ENCODE assay signal across 23 cellular contexts in the genomic region with DNA sequence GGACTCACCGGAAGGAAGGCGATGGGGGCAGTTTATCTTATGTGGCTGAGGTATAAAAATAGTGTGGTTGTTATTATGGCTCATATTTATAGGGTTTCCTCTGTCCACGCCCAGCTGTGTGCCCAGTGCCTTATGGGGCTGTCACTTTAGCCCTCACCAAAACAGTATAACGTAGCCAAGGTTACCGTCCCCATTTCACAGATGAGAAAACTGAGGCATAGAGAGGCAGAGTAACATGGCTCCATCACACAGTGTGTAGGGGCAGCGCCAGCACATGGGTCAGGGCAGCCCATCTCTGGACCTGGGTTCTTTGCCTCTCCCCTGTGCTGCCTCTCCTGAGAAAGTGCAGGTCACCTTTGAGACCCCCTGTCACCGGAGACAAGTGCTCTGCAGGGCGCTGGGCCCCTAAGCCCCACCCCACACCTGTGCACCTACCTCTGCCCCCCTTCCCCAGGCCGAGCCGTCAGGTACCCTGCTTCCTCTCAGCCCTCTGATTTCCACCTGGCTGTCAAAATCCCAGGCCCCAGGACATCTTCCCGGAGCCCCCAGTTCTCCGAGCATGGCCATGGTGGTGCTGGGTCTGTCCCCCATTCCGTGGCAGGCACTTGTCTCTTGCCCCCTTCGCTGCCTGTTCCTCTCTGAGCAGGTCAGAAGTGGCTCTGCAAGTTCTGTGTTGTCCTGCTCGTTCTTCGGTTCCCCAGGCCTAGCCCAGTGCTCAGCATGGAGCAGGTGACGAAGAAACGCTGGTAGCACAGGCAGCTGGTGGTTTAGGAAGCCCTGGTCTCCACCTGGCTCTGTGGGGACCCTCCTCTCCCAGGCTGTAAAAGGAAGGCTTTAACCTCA. TPM values are rescaled to one million over a fixed set of nuclear protein-coding genes. Genes with fewer than 3 reads are reported as not detected.
DNase-seq lines count a peak whose midpoint lies in the region; ATAC-seq, FAIRE-seq and TF ChIP-seq lines count a peak whose summit lies in the region.
"Had no signal": no experiment of that assay in that cellular context is flagged by ENCODE, and none has a peak within 500 bp of the region (broad histone marks: within the 10 kb centered on the region; RNA-seq: fewer than 3 reads in every experiment).

No MANE protein-coding gene starts in this region.

- no TSS peak for BruUV-seq in Panc1 (replicated peaks; lab: Mats Ljungman, UMichigan)
- no TSS peak for BruUV-seq in HepG2 (replicated peaks; lab: Mats Ljungman, UMichigan)

- TF ChIP-seq POLR2A in adrenal gland (IDR thresholded peaks at IDR 0.05), result no peak
- no peak for TF ChIP-seq POLR2A in HepG2 (IDR thresholded peaks at IDR 0.05; ENCODE audit: insufficient read depth in 1 of 2, low read depth in 2 of 2, low read length in 2 of 2)

- TF ChIP-seq EP300 in HepG2 (IDR thresholded peaks at IDR 0.05; ENCODE audit: low read depth in 2 of 2, low read length in 2 of 2) (no peak), HepG2 (CRISPR knock-in tag; IDR thresholded peaks at IDR 0.05; ENCODE audit: borderline replicate concordance) (no peak)

- peak; percentile 58; the same call in 1 of the 2 replicates for ATAC-seq in Panc1
- peak; percentile 72 for ATAC-seq in HepG2

- no peaks in the 10 kb centered on the region for H3K27me3 ChIP-seq in Panc1 (ENCODE audit: control insufficient read depth, insufficient read depth, low read length)
- no peaks in the 10 kb centered on the region for H3K27me3 ChIP-seq in adrenal gland
- peaks cover 0 to 15% of the 10 kb centered on the region in 2 experiments; a peak in 4 of 5 replicates for H3K27me3 ChIP-seq in HepG2 (ENCODE audit: control insufficient read depth in 1 of 2, insufficient read depth in 2 of 2, low read length in 2 of 2)
- H3K27me3 ChIP-seq in neutrophil, result no peaks in the 10 kb centered on the region

- H3K4me1 ChIP-seq in Panc1 (ENCODE audit: control insufficient read depth, insufficient read depth, low read length) (peaks cover under 1% of the 10 kb centered on the region; the same call in 1 of the 2 replicates), adrenal gland (replicated peaks in 1 of 2) (peaks cover 16 to 32% of the 10 kb centered on the region in 2 donors), HepG2 (ENCODE audit: insufficient read depth, low read length) (peaks cover 7% of the 10 kb centered on the region; the same call in 1 of the 2 replicates), neutrophil (ENCODE audit: control insufficient read depth in 1 of 2, insufficient read depth in 1 of 2, low read depth in 1 of 2, low read length in 1 of 2) (peaks cover 66 to 74% of the 10 kb centered on the region in 2 experiments), kidney (ENCODE audit: control insufficient read depth in 1 of 2, insufficient read depth in 1 of 2, low read depth in 1 of 2, low read length in 2 of 2) (no peaks in the 10 kb centered on the region)

- in situ Hi-C loops in Panc1 (cut with HindIII; ENCODE audit: low pct_unique_long_range_greater_than_20kb, low sequenced_read_pairs) (no loop called here), HepG2 (cut with HindIII; ENCODE audit: extremely low pct_ligation_motif_present, low pct_unique_long_range_greater_than_20kb) (no loop called here)

- no peak overlapping the region for H3K4me3 ChIP-seq in Panc1 (ENCODE audit: low read depth in 2 of 2, low read length in 2 of 2)
- H3K4me3 ChIP-seq in adrenal gland, result no peak overlapping the region
- H3K4me3 ChIP-seq in HepG2 (replicated peaks in 1 of 3; ENCODE audit: insufficient read depth in 1 of 3, low read depth in 2 of 3, low read length in 3 of 3), result no peak overlapping the region
- no peak overlapping the region for H3K4me3 ChIP-seq in neutrophil (ENCODE audit: low read depth in 1 of 2, low read length in 1 of 2)
- no peak overlapping the region for H3K4me3 ChIP-seq in kidney (ENCODE audit: low read length in 2 of 2)
- H3K4me3 ChIP-seq: A549, SK-N-MC had no signal

- H3K9me3 ChIP-seq in Panc1 (ENCODE audit: control insufficient read depth, insufficient read depth, low read depth, low read length) (no peaks in the 10 kb centered on the region), adrenal gland (replicated peaks in 1 of 3) (no peaks in the 10 kb centered on the region), HepG2 (ENCODE audit: low read length) (no peaks in the 10 kb centered on the region), neutrophil (no peaks in the 10 kb centered on the region), kidney (ENCODE audit: control insufficient read depth in 1 of 2, low read length in 2 of 2) (no peaks in the 10 kb centered on the region)
- H3K9me3 ChIP-seq: A549 had no signal

- no peak overlapping the region for H3K27ac ChIP-seq in Panc1 (ENCODE audit: low read length)
- H3K27ac ChIP-seq in adrenal gland, result peak overlapping the region in 3 of 5 donors; percentile 10 to 93 (median 31)
- no peak overlapping the region for H3K27ac ChIP-seq in HepG2 (ENCODE audit: extremely low read length, insufficient read depth, low read length)
- peak overlapping the region; percentile 73 for H3K27ac ChIP-seq in neutrophil
- no peak overlapping the region for H3K27ac ChIP-seq in kidney (ENCODE audit: low read depth in 2 of 2, low read length in 2 of 2)
- H3K27ac ChIP-seq: A549, SK-N-MC had no signal

- no peak for TF ChIP-seq RAD21 in HepG2 (CRISPR knock-in tag; IDR thresholded peaks at IDR 0.05)

- TF ChIP-seq CTCF in Panc1 (IDR thresholded peaks at IDR 0.05) (no peak), adrenal gland (IDR thresholded peaks at IDR 0.05) (no peak), HepG2 (CRISPR knock-in tag; IDR thresholded peaks at IDR 0.05) (no peak), neutrophil (IDR thresholded peaks at IDR 0.05) (no peak), kidney (IDR thresholded peaks at IDR 0.05; ENCODE audit: borderline replicate concordance, extremely low read depth, insufficient read depth) (no peak)

- DNase-seq in Panc1 (ENCODE audit: low read depth, low spot score), result no peak
- no peak for DNase-seq in adrenal gland
- DNase-seq in HepG2 (ENCODE audit: low spot score), result no peak
- no peak for DNase-seq in SKM-1 (lab: John Stamatoyannopoulos, UW; ENCODE audit: unreplicated experiment)
- DNase-seq in kidney, result no peak
- no peak for DNase-seq in DMS53 treated with DMSO at 0.1 percent for 48 hours (lab: John Stamatoyannopoulos, UW; ENCODE audit: unreplicated experiment)
- no peak for DNase-seq in NCI-H128 (lab: John Stamatoyannopoulos, UW; ENCODE audit: unreplicated experiment)
- DNase-seq: CD4-positive, CD25-positive, alpha-beta regulatory T cell; COR-L47; DMS79 treated with DMSO at 0.1 percent for 48 hours; IMR-90; MV-4-11; NCI-H1105 treated with DMSO at 0.1 percent for 48 hours; NCI-H1694; NCI-H2081 treated with DMSO at 0.1 percent for 48 hours; NCI-H446 treated with DMSO at 0.1 percent for 48 hours; NCI-H526 treated with DMSO at 0.1 percent for 48 hours; OCI-M1; Right ventricle myocardium superior had no signal

- H3K9ac ChIP-seq in HepG2 (ENCODE audit: insufficient read depth, low read depth, low read length) (peak overlapping the region; percentile 1; the same call in 1 of the 2 replicates), kidney (ENCODE audit: low read length in 2 of 2) (no peak overlapping the region)

- no peaks in the 10 kb centered on the region for H3K36me3 ChIP-seq in Panc1 (ENCODE audit: control insufficient read depth, insufficient read depth, low read length)
- H3K36me3 ChIP-seq in adrenal gland (replicated peaks in 1 of 2), result no peaks in the 10 kb centered on the region
- no peaks in the 10 kb centered on the region for H3K36me3 ChIP-seq in HepG2 (replicated peaks in 1 of 2; ENCODE audit: control insufficient read depth in 1 of 2, insufficient read depth in 2 of 2, low read length in 2 of 2)
- H3K36me3 ChIP-seq in neutrophil, result peaks cover 77% of the 10 kb centered on the region
- no peaks in the 10 kb centered on the region for H3K36me3 ChIP-seq in kidney (ENCODE audit: control insufficient read depth in 1 of 2, insufficient read depth in 2 of 2, low read length in 2 of 2)

- H4K20me1 ChIP-seq in HepG2 (ENCODE audit: insufficient read depth, low read length), result no peaks in the 10 kb centered on the region

- no peak for FAIRE-seq in HepG2 (lab: Jason Lieb, UNC)
- FAIRE-seq in kidney (lab: Jason Lieb, UNC), result no peak
- FAIRE-seq: A549, H54 had no signal

- CTCF ChIA-PET in Panc1 (lab: Charles Lee) (no interaction called here), HepG2 (lab: Yijun Ruan, JAX; ENCODE audit: low intra/inter-chr PET ratio, low total read pairs) (no interaction called here)

- no peaks in the 10 kb centered on the region for H3K79me2 ChIP-seq in HepG2 (ENCODE audit: insufficient read depth, low read length)

- intact Hi-C loops in Panc1 (cut with micrococcal nuclease; ENCODE audit: unreplicated experiment), result no loop called here
- intact Hi-C loops in adrenal gland (cut with DNase I), result no loop called here
- intact Hi-C loops in HepG2 (cut with micrococcal nuclease; ENCODE audit: unreplicated experiment), result no loop called here
- intact Hi-C loops in kidney (cut with DNase I), result no loop called here

- WGBS in adrenal gland, 4 donors, result 86 to 94% (median 92%) methylated on average over 14 to 18 of the region's 18 CpGs
- 56% methylated on average over 18 of the region's 18 CpGs for WGBS in HepG2 (ENCODE audit: low lambda C conversion rate)

- POLR2A ChIA-PET in Panc1 (lab: Charles Lee), result no interaction called here
- POLR2A ChIA-PET in HepG2 (lab: Yijun Ruan, JAX), result no interaction called here

- peak overlapping the region; percentile 67 for H2AFZ ChIP-seq in HepG2 (ENCODE audit: low read length)

- peak overlapping the region; percentile 34; the same call in 1 of the 2 replicates for H3K4me2 ChIP-seq in HepG2 (ENCODE audit: low read depth, low read length)
- H3K4me2 ChIP-seq: A549 had no signal

RNA-seq across cellular contexts. Expression of gene KIAA0513, which starts 7.2 kb away (rescaled TPM):
- 8.7 TPM for total RNA-seq in Panc1 (2021; ENCODE audit: unreplicated experiment)
- polyA plus RNA-seq in Panc1 (2012; ENCODE audit: insufficient read length), result 7.9 TPM
- total RNA-seq in adrenal gland, result 10 to 100 TPM; 13.7 to 36.7 (median 22.8) TPM
- 10 to 100 TPM in 1 of 3 donors, 1 to 10 TPM in 2; 8.6 to 12.2 (median 9.5) TPM for polyA plus RNA-seq in adrenal gland
- total RNA-seq in HepG2 (2016; rRNA removed; fragmentation: Illumina TruSeq; extraction: Trizol), result 1.5 and 1.8 TPM in 2 replicates
- total RNA-seq in HepG2 (2016; cell fraction: cytosol; rRNA removed; fragmentation: Illumina TruSeq; extraction: Trizol; ENCODE audit: low read depth), result 0.62 and 0.91 TPM in 2 replicates
- total RNA-seq in HepG2 (2016; cell fraction: insoluble cytoplasmic fraction; rRNA removed; fragmentation: Illumina TruSeq; extraction: Trizol), result 1.5 and 1.7 TPM in 2 replicates
- total RNA-seq in HepG2 (2016; cell fraction: membrane; rRNA removed; fragmentation: Illumina TruSeq; extraction: Trizol), result 0.99 and 1.1 TPM in 2 replicates
- total RNA-seq in HepG2 (2016; cell fraction: nucleus; rRNA removed; fragmentation: Illumina TruSeq; extraction: Trizol), result 0.75 and 1.6 TPM in 2 replicates
- polyA plus RNA-seq in HepG2 (2011; rRNA removed), result 1.8 and 2.4 TPM in 2 replicates
- polyA plus RNA-seq in HepG2 (2011; cell fraction: cytosol; rRNA removed), result 1.6 and 2.3 TPM in 2 replicates
- polyA plus RNA-seq in HepG2 (2011; cell fraction: nucleus; rRNA removed), result 6.1 and 6.2 TPM in 2 replicates
- polyA plus RNA-seq in HepG2 (2012), result 1.6 and 2.5 TPM in 2 replicates
- 0.47 and 1.2 TPM in 2 replicates for polyA plus RNA-seq in HepG2 (2016; cell fraction: cytosol; fragmentation: Illumina TruSeq; extraction: Trizol; ENCODE audit: low read depth)
- polyA plus RNA-seq in HepG2 (2016; cell fraction: insoluble cytoplasmic fraction; fragmentation: Illumina TruSeq; extraction: Trizol; ENCODE audit: low read depth), result 1.3 and 1.5 TPM in 2 replicates
- polyA plus RNA-seq in HepG2 (2016; cell fraction: membrane; fragmentation: Illumina TruSeq; extraction: Trizol; ENCODE audit: low read depth), result 0.90 and 1.2 TPM in 2 replicates
- 1.4 and 2.0 TPM in 2 replicates for polyA plus RNA-seq in HepG2 (2016; cell fraction: nucleus; fragmentation: Illumina TruSeq; extraction: Trizol; ENCODE audit: insufficient read depth, low read depth)
- polyA minus RNA-seq in HepG2 (2011; rRNA and poly(A)+ RNA removed; ENCODE audit: low replicate concordance), result 1.2 and 3.4 TPM in 2 replicates
- polyA minus RNA-seq in HepG2 (2011; cell fraction: cytosol; rRNA and poly(A)+ RNA removed), result 0.99 and 1.8 TPM in 2 replicates
- 3.6 and 5.5 TPM in 2 replicates for polyA minus RNA-seq in HepG2 (2011; cell fraction: nucleus; rRNA and poly(A)+ RNA removed)
- total RNA-seq in kidney, result 19.2 TPM
- polyA plus RNA-seq in kidney (ENCODE audit: insufficient read depth, low read depth, low replicate concordance), result 2.6 TPM

RNA-seq across cellular contexts. Expression of gene ZDHHC7, which starts 23.5 kb away (rescaled TPM):
- 71.5 TPM for total RNA-seq in Panc1 (2021; ENCODE audit: unreplicated experiment)
- polyA plus RNA-seq in Panc1 (2012; ENCODE audit: insufficient read length), result 74.5 TPM
- 10 to 100 TPM; 39.7 to 74.6 (median 47.2) TPM for total RNA-seq in adrenal gland
- polyA plus RNA-seq in adrenal gland, result 10 to 100 TPM; 22.5 to 34.8 (median 24.4) TPM
- 39.6 and 46.8 TPM in 2 replicates for total RNA-seq in HepG2 (2016; rRNA removed; fragmentation: Illumina TruSeq; extraction: Trizol)
- 7.0 and 8.2 TPM in 2 replicates for total RNA-seq in HepG2 (2016; cell fraction: cytosol; rRNA removed; fragmentation: Illumina TruSeq; extraction: Trizol; ENCODE audit: low read depth)
- total RNA-seq in HepG2 (2016; cell fraction: insoluble cytoplasmic fraction; rRNA removed; fragmentation: Illumina TruSeq; extraction: Trizol), result 36.4 and 48.1 TPM in 2 replicates
- 31.2 and 33.2 TPM in 2 replicates for total RNA-seq in HepG2 (2016; cell fraction: membrane; rRNA removed; fragmentation: Illumina TruSeq; extraction: Trizol)
- total RNA-seq in HepG2 (2016; cell fraction: nucleus; rRNA removed; fragmentation: Illumina TruSeq; extraction: Trizol), result 34.5 and 37.8 TPM in 2 replicates
- 67.6 and 79.2 TPM in 2 replicates for polyA plus RNA-seq in HepG2 (2011; rRNA removed)
- polyA plus RNA-seq in HepG2 (2011; cell fraction: cytosol; rRNA removed), result 96.7 and 128 TPM in 2 replicates
- polyA plus RNA-seq in HepG2 (2011; cell fraction: nucleus; rRNA removed), result 127 and 132 TPM in 2 replicates
- polyA plus RNA-seq in HepG2 (2012), result 56.5 and 63.5 TPM in 2 replicates
- 4.1 and 4.9 TPM in 2 replicates for polyA plus RNA-seq in HepG2 (2016; cell fraction: cytosol; fragmentation: Illumina TruSeq; extraction: Trizol; ENCODE audit: low read depth)
- polyA plus RNA-seq in HepG2 (2016; cell fraction: insoluble cytoplasmic fraction; fragmentation: Illumina TruSeq; extraction: Trizol; ENCODE audit: low read depth), result 35.0 and 37.7 TPM in 2 replicates
- 18.0 and 19.5 TPM in 2 replicates for polyA plus RNA-seq in HepG2 (2016; cell fraction: membrane; fragmentation: Illumina TruSeq; extraction: Trizol; ENCODE audit: low read depth)
- 57.2 and 68.7 TPM in 2 replicates for polyA plus RNA-seq in HepG2 (2016; cell fraction: nucleus; fragmentation: Illumina TruSeq; extraction: Trizol; ENCODE audit: insufficient read depth, low read depth)
- 49.1 and 145 TPM in 2 replicates for polyA minus RNA-seq in HepG2 (2011; rRNA and poly(A)+ RNA removed; ENCODE audit: low replicate concordance)
- polyA minus RNA-seq in HepG2 (2011; cell fraction: cytosol; rRNA and poly(A)+ RNA removed), result 43.3 and 54.9 TPM in 2 replicates
- 53.7 and 58.9 TPM in 2 replicates for polyA minus RNA-seq in HepG2 (2011; cell fraction: nucleus; rRNA and poly(A)+ RNA removed)
- 54.4 TPM for total RNA-seq in kidney
- polyA plus RNA-seq in kidney (ENCODE audit: insufficient read depth, low read depth, low replicate concordance), result 23.4 TPM

Comparison
In these comparisons a context has a peak if more than half of its experiments do, and no peak if none do; other contexts are left out.
1. H3K27ac ChIP-seq: peak in adrenal gland (3 of 5) and neutrophil (single experiment); none in Panc1 (single experiment), HepG2 (single experiment) and kidney (0 of 2).